Comparison of ENCODE assay signal across 10 cellular contexts in the genomic region with DNA sequence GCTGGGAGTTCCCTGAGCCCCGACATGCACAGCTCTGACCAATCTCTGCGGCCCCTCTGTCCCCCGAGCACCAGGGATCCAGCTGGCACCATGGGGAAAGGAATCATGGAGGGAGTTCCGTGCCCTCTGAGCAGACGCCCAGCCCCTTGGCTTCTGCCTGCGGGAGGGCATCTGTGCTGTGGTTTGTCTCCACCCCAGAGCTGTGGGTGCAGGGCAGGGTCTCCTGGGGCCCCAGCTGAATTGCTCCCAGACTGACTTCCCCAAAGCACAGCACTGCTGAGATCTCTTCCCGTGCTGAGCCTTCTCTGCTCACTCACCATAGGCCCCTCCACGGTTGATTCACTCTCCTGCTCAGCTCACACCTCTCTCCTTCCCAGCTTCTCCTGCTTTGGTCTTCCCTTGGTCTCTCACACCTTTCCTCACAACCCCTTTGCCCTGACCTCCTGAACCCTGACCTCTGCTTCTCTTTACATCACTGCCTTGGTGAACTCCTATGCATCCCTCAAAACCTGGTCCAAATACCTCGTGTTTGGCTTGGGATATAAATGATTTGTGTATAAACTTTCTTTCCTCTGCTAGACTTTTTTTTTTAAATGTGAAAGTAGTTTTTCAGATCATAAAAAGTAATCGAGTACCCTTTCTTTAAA.
DNase-seq lines count a peak whose midpoint lies in the region; ATAC-seq, FAIRE-seq and TF ChIP-seq lines count a peak whose summit lies in the region.
"Had no signal": no experiment of that assay in that cellular context is flagged by ENCODE, and none has a peak within 500 bp of the region (broad histone marks: within the 10 kb centered on the region; RNA-seq: fewer than 3 reads in every experiment).

No MANE protein-coding gene starts in this region.

- no peaks in the 10 kb centered on the region for H3K9me3 Mint-ChIP-seq in stimulated activated naive CD8-positive, alpha-beta T cell treated with anti-CD3 and anti-CD28 coated beads, Interleukin-15, amount 100 ng/mL, for 72 hours

- no peak overlapping the region for H3K4me3 ChIP-seq in SK-N-MC

- no peak overlapping the region for H3K9ac ChIP-seq in SK-N-MC (ENCODE audit: insufficient read length)

- peaks cover 19% of the 10 kb centered on the region for H3K36me3 ChIP-seq in SK-N-MC (ENCODE audit: insufficient read depth, low read length)

- H3K4me3 Mint-ChIP-seq in stimulated activated naive CD8-positive, alpha-beta T cell treated with anti-CD3 and anti-CD28 coated beads, Interleukin-15, amount 100 ng/mL, for 72 hours: peak overlapping the region; percentile 85 to 99

- peaks cover 100% of the 10 kb centered on the region for H3K4me1 Mint-ChIP-seq in stimulated activated naive CD8-positive, alpha-beta T cell treated with anti-CD3 and anti-CD28 coated beads, Interleukin-15, amount 100 ng/mL, for 72 hours

- H3K9me3 ChIP-seq in SK-N-MC (ENCODE audit: low read depth, low read length): no peaks in the 10 kb centered on the region

- no peaks in the 10 kb centered on the region for H3K27me3 Mint-ChIP-seq in stimulated activated naive CD8-positive, alpha-beta T cell treated with anti-CD3 and anti-CD28 coated beads, Interleukin-15, amount 100 ng/mL, for 72 hours

- no peak for FAIRE-seq in H54 (lab: Jason Lieb, UNC)

- H3K27ac ChIP-seq in SK-N-MC: peak overlapping the region; percentile 19; the same call in 1 of the 2 replicates
- H3K27ac ChIP-seq: 22Rv1 had no signal

- peak; percentile 78 for DNase-seq in SIG-M5 treated with dmso at 0.1 percent for 504 hours (lab: John Stamatoyannopoulos, UW; ENCODE audit: unreplicated experiment)
- DNase-seq in SIG-M5 (lab: John Stamatoyannopoulos, UW): no peak
- DNase-seq in SK-N-MC (ENCODE audit: low read depth, low spot score): no peak
- DNase-seq in germinal center (ENCODE audit: low spot score): peak; percentile 66
- no peak for DNase-seq in stimulated activated naive CD8-positive, alpha-beta T cell treated with anti-CD3 and anti-CD28 coated beads, Interleukin-15, amount 100 ng/mL, for 72 hours
- DNase-seq in NCI-H2081 (lab: John Stamatoyannopoulos, UW): no peak
- DNase-seq in H54 (ENCODE audit: insufficient read length, low spot score): no peak
- no peak for DNase-seq in DMS 273 (lab: John Stamatoyannopoulos, UW; ENCODE audit: unreplicated experiment)
- DNase-seq: nucleus accumbens had no signal

- TF ChIP-seq POLR2A in H54 (IDR thresholded peaks at IDR 0.05; ENCODE audit: low read depth, low read length): no peak

- H3K27ac Mint-ChIP-seq in stimulated activated naive CD8-positive, alpha-beta T cell treated with anti-CD3 and anti-CD28 coated beads, Interleukin-15, amount 100 ng/mL, for 72 hours: peak overlapping the region; percentile 14 to 92

- no peak for ATAC-seq in stimulated activated naive CD8-positive, alpha-beta T cell treated with anti-CD3 and anti-CD28 coated beads, Interleukin-15, amount 100 ng/mL, for 72 hours

Comparison
In these comparisons a context has a peak if more than half of its experiments do, and no peak if none do; other contexts are left out.
1. DNase-seq: peak in SIG-M5 treated with dmso at 0.1 percent for 504 hours (single experiment) and germinal center (single experiment); none in SIG-M5 (single experiment), SK-N-MC (single experiment), stimulated activated naive CD8-positive, alpha-beta T cell treated with anti-CD3 and anti-CD28 coated beads, Interleukin-15, amount 100 ng/mL, for 72 hours (0 of 2), NCI-H2081 (0 of 2), H54 (single experiment) and DMS 273 (single experiment).